8 cellular contexts compared by ENCODE assay signal in genomic region chr11:129331871-129332274, GRCh38. TPM values are rescaled to one million over a fixed set of nuclear protein-coding genes. Genes with fewer than 3 reads are reported as not detected.
DNase-seq lines count a peak whose midpoint lies in the region; ATAC-seq, FAIRE-seq and TF ChIP-seq lines count a peak whose summit lies in the region.

No MANE protein-coding gene starts in this region.

- TF ChIP-seq CTCF in body of pancreas (IDR thresholded peaks at IDR 0.05): peak; percentile 69 to 95 (median 92)

- WGBS in body of pancreas, 2 donors: 2 to 3% methylated on average over 11 of the region's 11 CpGs
- no CpG with 5 or more reads among the region's 11 CpGs for whole genome bisulfite sequencing in iPS DF 6.9 (ENCODE audit: insufficient coverage, insufficient read length)

- TF ChIP-seq POLR2A in GM12892 (IDR thresholded peaks at IDR 0.05; ENCODE audit: low read depth, low read length) (no peak), body of pancreas (IDR thresholded peaks at IDR 0.05) (no peak)

- H3K27ac ChIP-seq in body of pancreas (peak overlapping the region in 2 of 4 donors; percentile 38 to 47), iPS DF 6.9 (ENCODE audit: low read length) (no peak overlapping the region)

- DNase-seq in GM12892 (ENCODE audit: insufficient read length): peak; percentile 24
- peak; percentile 86 for DNase-seq in NCI-H2029 treated with DMSO at 0.1 percent for 48 hours (lab: John Stamatoyannopoulos, UW)
- peak; percentile 89 to 93 (median 91) for DNase-seq in body of pancreas
- DNase-seq in iPS DF 6.9 (ENCODE audit: low read depth, low spot score): peak; percentile 57
- peak; percentile 61 for DNase-seq in smooth muscle cell of the brain vasculature (ENCODE audit: low read depth, low spot score)
- DNase-seq in cerebellar nuclear complex (lab: John Stamatoyannopoulos, UW): no peak

- FAIRE-seq in GM12892 (lab: Jason Lieb, UNC): peak; percentile 76
- FAIRE-seq in TTC549 (lab: Jason Lieb, UNC): peak; percentile 42

- H3K36me3 ChIP-seq in body of pancreas (replicated peaks in 1 of 2; ENCODE audit: insufficient read depth in 1 of 2, low read depth in 2 of 2) (no peaks in the 10 kb centered on the region), iPS DF 6.9 (ENCODE audit: control insufficient read depth, insufficient read depth, low read length) (no peaks in the 10 kb centered on the region)

- H3K27me3 ChIP-seq in body of pancreas: no peaks in the 10 kb centered on the region
- H3K27me3 ChIP-seq in iPS DF 6.9 (ENCODE audit: control insufficient read depth, insufficient read depth, low read length): no peaks in the 10 kb centered on the region

- H3K9me3 ChIP-seq in body of pancreas (no peaks in the 10 kb centered on the region), iPS DF 6.9 (ENCODE audit: control insufficient read depth, insufficient read depth, low read length) (no peaks in the 10 kb centered on the region)

- H3K4me3 ChIP-seq in body of pancreas (no peak overlapping the region), iPS DF 6.9 (ENCODE audit: low read length) (no peak overlapping the region)

- H3K4me1 ChIP-seq in body of pancreas (peaks cover 6% of the 10 kb centered on the region), iPS DF 6.9 (ENCODE audit: control insufficient read depth, insufficient read depth, low read length) (no peaks in the 10 kb centered on the region)

- ATAC-seq in HG02884 (IDR thresholded peaks at IDR 0.05; ENCODE audit: unreplicated experiment) (peak; percentile 90), body of pancreas (peak; percentile 95)

- intact Hi-C loops in body of pancreas (cut with DNase I): loop anchor here (5.0 kb wide), 1 partner anchor 215 kb away; no protein-coding TSS in a partner anchor

RNA-seq across cellular contexts. Expression of gene BARX2, which starts 43.8 kb away (rescaled TPM):
- polyA plus RNA-seq in GM12892 (2012; ENCODE audit: missing spikeins): 2.2 TPM
- 1 to 10 TPM; 1.8 to 6.6 TPM for total RNA-seq in body of pancreas

Comparison
In these comparisons a context has a peak if more than half of its experiments do, and no peak if none do; other contexts are left out.
1. DNase-seq: peak in GM12892 (single experiment), NCI-H2029 treated with DMSO at 0.1 percent for 48 hours (single experiment), body of pancreas (4 of 4), iPS DF 6.9 (single experiment) and smooth muscle cell of the brain vasculature (single experiment); none in cerebellar nuclear complex (0 of 2).